21 cellular contexts compared by ENCODE assay signal in genomic region chr11:99199336-99199735, GRCh38.
A peak's percentile ranks its signal among the peaks of the same experiment; 100 is the strongest.
DNase-seq lines count a peak whose midpoint lies in the region; ATAC-seq and TF ChIP-seq lines count a peak whose summit lies in the region.
"Had no signal": no experiment of that assay in that cellular context is flagged by ENCODE, and none has a peak within 500 bp of the region (broad histone marks: within the 10 kb centered on the region; RNA-seq: fewer than 3 reads in every experiment).

No MANE protein-coding gene starts in this region.

- POLR2A ChIA-PET in A673 (lab: Charles Lee; ENCODE audit: low non-redundant PET), result no interaction called here

- no peak overlapping the region for H2BK15ac ChIP-seq in mesendoderm (replicated peaks; ENCODE audit: low read depth)

- intact Hi-C loops in A673 (cut with micrococcal nuclease; ENCODE audit: unreplicated experiment) (no loop called here), ovary (cut with DNase I) (no loop called here)

- no CpG with 5 or more reads among the region's 3 CpGs for WGBS in mesendoderm (ENCODE audit: extremely low coverage, insufficient coverage, low lambda C conversion rate)
- 53 to 64% (median 64%) methylated on average over 3 of the region's 3 CpGs for WGBS in ovary, 3 donors

- no peak overlapping the region for H3K9ac ChIP-seq in mesendoderm (ENCODE audit: low read length)
- H3K9ac ChIP-seq: parathyroid adenoma had no signal

- no peak overlapping the region for H2BK5ac ChIP-seq in mesendoderm (ENCODE audit: low read length)

- in situ Hi-C loops in astrocyte of the cerebellum (cut with HindIII; ENCODE audit: low sequenced_read_pairs), result no loop called here

- no peak overlapping the region for H2AK5ac ChIP-seq in mesendoderm (ENCODE audit: low read length)

- BruUV-seq in A673 (replicated peaks; lab: Mats Ljungman, UMichigan), result no TSS peak

- H3K36me3 ChIP-seq in A673 (ENCODE audit: insufficient read depth, low read length, poor library complexity, severe bottlenecking), result no peaks in the 10 kb centered on the region
- no peaks in the 10 kb centered on the region for H3K36me3 ChIP-seq in mesendoderm (ENCODE audit: control insufficient read depth, insufficient read depth, low read length)
- no peaks in the 10 kb centered on the region for H3K36me3 ChIP-seq in ovary
- H3K36me3 ChIP-seq: left ventricle myocardium inferior, SJSA1, spleen, upper lobe of left lung had no signal

- H3K4me1 ChIP-seq in A673 (ENCODE audit: insufficient read depth, low read length, poor library complexity, severe bottlenecking) (no peaks in the 10 kb centered on the region), mesendoderm (ENCODE audit: control insufficient read depth, low read depth, low read length) (peaks cover 2% of the 10 kb centered on the region), ovary (ENCODE audit: insufficient read depth) (no peaks in the 10 kb centered on the region)
- H3K4me1 ChIP-seq: left ventricle myocardium inferior, parathyroid adenoma, SJSA1, spleen, upper lobe of left lung had no signal

- H3K27ac ChIP-seq in A673 (ENCODE audit: low read depth, low read length, poor library complexity, severe bottlenecking) (no peak overlapping the region), mesendoderm (ENCODE audit: low read depth, low read length) (no peak overlapping the region), ovary (no peak overlapping the region)
- H3K27ac ChIP-seq: left ventricle myocardium inferior, parathyroid adenoma, SJSA1, spleen, upper lobe of left lung had no signal

- TF ChIP-seq CTCF in A673 (conservative IDR thresholded peaks at IDR 0.05; ENCODE audit: low read depth, low read length) (no peak), astrocyte of the cerebellum (IDR thresholded peaks at IDR 0.05; ENCODE audit: low read depth, low read length, missing control alignments) (no peak), ovary (IDR thresholded peaks at IDR 0.05) (no peak)

- no peak overlapping the region for H4K8ac ChIP-seq in mesendoderm (ENCODE audit: low read depth, low read length)

- H3K4ac ChIP-seq in mesendoderm (ENCODE audit: low read depth, low read length), result no peak overlapping the region

- H3K27me3 ChIP-seq in A673 (replicated peaks; ENCODE audit: insufficient read depth, low read depth, low read length, poor library complexity) (no peaks in the 10 kb centered on the region), mesendoderm (ENCODE audit: insufficient read depth, low read length, poor library complexity) (no peaks in the 10 kb centered on the region), ovary (no peaks in the 10 kb centered on the region)
- H3K27me3 ChIP-seq: SJSA1, spleen, upper lobe of left lung had no signal

- ATAC-seq in GM19397 (IDR thresholded peaks at IDR 0.05; ENCODE audit: unreplicated experiment) (no peak), HG03460 (IDR thresholded peaks at IDR 0.05; ENCODE audit: unreplicated experiment) (no peak)
- ATAC-seq: HCT116 had no signal

- no peaks in the 10 kb centered on the region for H3K79me1 ChIP-seq in mesendoderm (ENCODE audit: low read length)

- no peaks in the 10 kb centered on the region for H3K79me2 ChIP-seq in mesendoderm (ENCODE audit: control insufficient read depth, insufficient read depth, low read length)
- H3K79me2 ChIP-seq: parathyroid adenoma had no signal

- TF ChIP-seq EP300 in ovary (IDR thresholded peaks at IDR 0.05), result no peak

- H3K18ac ChIP-seq in mesendoderm (ENCODE audit: low read length), result no peak overlapping the region

- no peak overlapping the region for H2BK120ac ChIP-seq in mesendoderm (ENCODE audit: low read depth, low read length)

- TF ChIP-seq POLR2A in ovary (IDR thresholded peaks at IDR 0.05), result no peak

- H3K56ac ChIP-seq in mesendoderm (ENCODE audit: low read length), result no peak overlapping the region

- DNase-seq in A673 (ENCODE audit: low spot score) (peak; percentile 31), M059J (ENCODE audit: low read depth) (peak; percentile 64), astrocyte of the cerebellum (ENCODE audit: low read depth) (peak; percentile 71), mesendoderm (peak; percentile 12), OCI-M1 (lab: John Stamatoyannopoulos, UW) (no peak), ovary (no peak)
- DNase-seq: activated effector memory CD4-positive, alpha-beta T cell treated with Interleukin-2 at 50 U/mL for 16 hours; cortex of kidney; DMS79; left ventricle myocardium inferior; NCI-H146; NCI-H510A treated with DMSO at 0.1 percent for 48 hours; spleen; stimulated activated naive CD4-positive, alpha-beta T cell treated with Interleukin-2 at 50 U/mL for 16 hours; T1000; upper lobe of left lung had no signal

- CTCF ChIA-PET in A673 (lab: Charles Lee), result no interaction called here

- H3K4me2 ChIP-seq in mesendoderm (ENCODE audit: low read length), result no peak overlapping the region

- H3K4me3 ChIP-seq in A673 (ENCODE audit: low read depth, low read length, poor library complexity, severe bottlenecking), result no peak overlapping the region
- H3K4me3 ChIP-seq in astrocyte of the cerebellum (ENCODE audit: low read depth, low read length), result no peak overlapping the region
- H3K4me3 ChIP-seq in mesendoderm (ENCODE audit: low read length), result no peak overlapping the region
- no peak overlapping the region for H3K4me3 ChIP-seq in ovary
- H3K4me3 ChIP-seq: left ventricle myocardium inferior, SJSA1, spleen, upper lobe of left lung had no signal

- H3K23ac ChIP-seq in mesendoderm (ENCODE audit: low read length), result no peak overlapping the region

- H4K5ac ChIP-seq in mesendoderm (ENCODE audit: low read length), result no peak overlapping the region

- no peaks in the 10 kb centered on the region for H3K9me3 ChIP-seq in A673 (ENCODE audit: low read depth, low read length, poor library complexity, severe bottlenecking)
- no peaks in the 10 kb centered on the region for H3K9me3 ChIP-seq in ovary
- H3K9me3 ChIP-seq: left ventricle myocardium inferior, SJSA1, upper lobe of left lung had no signal

Comparison
In these comparisons a context has a peak if more than half of its experiments do, and no peak if none do; other contexts are left out.
1. DNase-seq: peak in A673 (single experiment), M059J (single experiment), astrocyte of the cerebellum (single experiment) and mesendoderm (single experiment); none in OCI-M1 (single experiment) and ovary (0 of 5).